8 cellular contexts compared by ENCODE assay signal in the genomic region with DNA sequence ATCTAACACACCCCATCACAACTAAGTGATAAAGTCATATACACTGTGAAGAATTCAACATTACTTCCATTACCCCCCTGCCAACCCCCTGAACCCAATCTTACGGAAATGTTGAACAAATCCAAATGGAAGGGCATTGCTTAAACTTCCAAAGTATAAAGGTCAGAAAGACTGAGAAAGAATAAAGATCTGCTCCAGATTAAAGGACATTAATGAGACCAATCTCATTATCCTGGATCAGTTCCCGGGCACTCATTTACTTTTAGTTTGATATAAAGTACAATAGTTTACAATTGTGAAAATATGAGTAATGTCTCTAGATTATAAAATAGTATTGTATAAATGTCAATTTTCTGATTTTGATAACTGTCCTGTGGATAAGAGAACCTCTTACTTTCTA.
"Had no signal": no experiment of that assay in that cellular context is flagged by ENCODE, and none has a peak within 500 bp of the region (broad histone marks: within the 10 kb centered on the region; RNA-seq: fewer than 3 reads in every experiment).

No MANE protein-coding gene starts in this region.

- H3K4me1 Mint-ChIP-seq: IgD-negative memory B cell had no signal

- DNase-seq: IMR-90, KBM-7, KG1 had no signal

- H3K27ac Mint-ChIP-seq: IgD-negative memory B cell had no signal

- H3K27ac ChIP-seq: HL-60, KMS-11 had no signal

- ATAC-seq: K562 had no signal

- H3K4me2 ChIP-seq: KMS-11 had no signal

- H3K27me3 Mint-ChIP-seq: IgD-negative memory B cell had no signal

- H3K36me3 Mint-ChIP-seq: IgD-negative memory B cell had no signal

- FAIRE-seq: HTR-8/SVneo, K562 had no signal

- H3K4me3 ChIP-seq: K562 had no signal

- H3K9ac ChIP-seq: KMS-11 had no signal

- H3K4me3 Mint-ChIP-seq: IgD-negative memory B cell had no signal
